Comparison of ENCODE assay signal across 12 cellular contexts in the genomic region with DNA sequence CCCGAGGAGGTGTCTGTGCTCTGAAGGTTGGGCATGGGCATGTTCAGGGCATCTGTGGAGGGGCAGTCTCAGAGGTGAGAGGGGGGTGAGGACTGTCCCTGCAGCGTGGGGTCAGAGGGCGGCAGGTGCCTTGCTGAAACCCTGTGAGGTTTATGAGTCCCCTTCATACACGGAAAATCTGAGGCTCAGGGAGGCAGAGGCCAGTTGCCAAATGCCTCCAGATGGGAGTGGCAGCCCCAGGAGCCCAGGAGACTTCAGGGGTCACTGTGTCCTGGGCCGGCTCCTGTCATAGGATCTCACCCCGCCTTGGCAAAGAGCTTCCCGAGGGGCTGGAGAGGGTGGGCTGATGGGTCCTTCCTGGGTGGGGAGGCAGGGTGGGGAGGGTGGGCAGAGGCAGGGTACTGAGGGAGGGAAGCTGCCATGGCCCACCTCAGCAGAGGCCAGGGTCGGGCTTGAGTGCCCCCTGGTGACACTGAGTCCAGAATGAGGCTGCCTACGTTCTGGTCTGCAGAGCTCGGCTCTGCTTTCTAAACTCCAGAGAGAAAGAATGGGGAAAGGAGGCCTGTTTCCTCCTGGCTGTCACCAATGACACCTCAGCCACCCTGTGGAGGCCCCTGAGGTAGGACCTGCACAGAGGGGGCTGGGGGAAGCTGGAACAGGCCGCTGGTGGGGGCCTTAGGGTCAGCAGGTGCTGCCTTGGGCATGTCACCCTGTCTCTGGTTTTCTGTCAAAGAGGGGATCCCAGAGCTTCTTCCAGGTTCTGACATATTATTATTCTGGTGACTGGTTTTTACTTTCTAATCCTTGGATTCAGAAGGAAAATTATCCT. TPM values are rescaled to one million over a fixed set of nuclear protein-coding genes. Genes with fewer than 3 reads are reported as not detected.
DNase-seq lines count a peak whose midpoint lies in the region; ATAC-seq, FAIRE-seq and TF ChIP-seq lines count a peak whose summit lies in the region.
"Had no signal": no experiment of that assay in that cellular context is flagged by ENCODE, and none has a peak within 500 bp of the region (broad histone marks: within the 10 kb centered on the region; RNA-seq: fewer than 3 reads in every experiment).

No MANE protein-coding gene starts in this region.

- no peaks in the 10 kb centered on the region for H3K27me3 ChIP-seq in HepG2 (ENCODE audit: control insufficient read depth in 1 of 2, insufficient read depth in 2 of 2, low read length in 2 of 2)
- no peaks in the 10 kb centered on the region for H3K27me3 ChIP-seq in thyroid gland

- no peak for DNase-seq in activated CD4-positive, alpha-beta T cell treated with anti-CD3 and anti-CD28 coated beads, Interleukin-2, amount 10 ng/mL, durations not matched to agents 7 days and 5 days
- no peak for DNase-seq in activated CD4-positive, alpha-beta T cell treated with anti-CD3 and anti-CD28 coated beads for 48 hours
- no peak for DNase-seq in activated naive CD4-positive, alpha-beta T cell treated with anti-CD3 and anti-CD28 coated beads, Interleukin-2, amount 50 U/mL, for 72 hours (ENCODE audit: low spot score in 2 of 2)
- DNase-seq in HepG2 (ENCODE audit: low spot score): no peak
- no peak for DNase-seq in thyroid gland
- no peak for DNase-seq in HPDE6-E6E7 (ENCODE audit: extremely low spot score)
- DNase-seq: NCI-H2029 treated with DMSO at 0.1 percent for 48 hours, T-helper 9 cell had no signal

- H3K9ac ChIP-seq in HepG2 (ENCODE audit: insufficient read depth, low read depth, low read length): no peak overlapping the region

- H3K36me3 Mint-ChIP-seq in activated CD4-positive, alpha-beta T cell treated with anti-CD3 and anti-CD28 coated beads, Interleukin-2, amount 10 ng/mL, durations not matched to agents 7 days and 5 days (ENCODE audit: low read depth): peaks cover 31% of the 10 kb centered on the region
- H3K36me3 Mint-ChIP-seq in activated naive CD4-positive, alpha-beta T cell treated with anti-CD3 and anti-CD28 coated beads, Interleukin-2, amount 50 U/mL, for 72 hours: peaks cover 0 to 22% of the 10 kb centered on the region in 2 donors

- TF ChIP-seq RAD21 in HepG2 (CRISPR knock-in tag; IDR thresholded peaks at IDR 0.05): no peak

- H3K36me3 ChIP-seq in HepG2 (replicated peaks in 1 of 2; ENCODE audit: control insufficient read depth in 1 of 2, insufficient read depth in 2 of 2, low read length in 2 of 2) (peaks cover 0 to 2% of the 10 kb centered on the region in 2 experiments; a peak in 1 of 5 replicates), thyroid gland (no peaks in the 10 kb centered on the region)

- H3K4me3 Mint-ChIP-seq in activated CD4-positive, alpha-beta T cell treated with anti-CD3 and anti-CD28 coated beads, Interleukin-2, amount 10 ng/mL, durations not matched to agents 7 days and 5 days: peak overlapping the region; percentile 94

- no peak for TF ChIP-seq POLR2A in HepG2 (IDR thresholded peaks at IDR 0.05; ENCODE audit: insufficient read depth in 1 of 2, low read depth in 2 of 2, low read length in 2 of 2)
- no peak for TF ChIP-seq POLR2A in thyroid gland (IDR thresholded peaks at IDR 0.05)

- H3K27ac ChIP-seq in HepG2 (ENCODE audit: extremely low read length, insufficient read depth, low read length) (no peak overlapping the region), thyroid gland (peak overlapping the region in 2 of 3 donors; percentile 24 to 31)

- H3K4me3 ChIP-seq in HepG2 (replicated peaks in 1 of 3; ENCODE audit: insufficient read depth in 1 of 3, low read depth in 2 of 3, low read length in 3 of 3): no peak overlapping the region
- H3K4me3 ChIP-seq in thyroid gland (replicated peaks in 1 of 3): no peak overlapping the region

- H4K20me1 ChIP-seq in HepG2 (ENCODE audit: insufficient read depth, low read length): no peaks in the 10 kb centered on the region

- in situ Hi-C loops in HepG2 (cut with HindIII; ENCODE audit: extremely low pct_ligation_motif_present, low pct_unique_long_range_greater_than_20kb): no loop called here

- no peaks in the 10 kb centered on the region for H3K9me3 Mint-ChIP-seq in activated CD4-positive, alpha-beta T cell treated with anti-CD3 and anti-CD28 coated beads, Interleukin-2, amount 10 ng/mL, durations not matched to agents 7 days and 5 days
- H3K9me3 Mint-ChIP-seq in activated naive CD4-positive, alpha-beta T cell treated with anti-CD3 and anti-CD28 coated beads, Interleukin-2, amount 50 U/mL, for 72 hours: no peaks in the 10 kb centered on the region

- BruUV-seq in HepG2 (replicated peaks; lab: Mats Ljungman, UMichigan): no TSS peak

- no peak overlapping the region for H2AFZ ChIP-seq in HepG2 (ENCODE audit: low read length)

- no peak for FAIRE-seq in HepG2 (lab: Jason Lieb, UNC)
- FAIRE-seq: colon, islet of Langerhans had no signal

- POLR2A ChIA-PET in activated CD4-positive, alpha-beta T cell treated with anti-CD3 and anti-CD28 coated beads, Interleukin-2, amount 10 ng/mL, durations not matched to agents 7 days and 5 days (lab: Charles Lee): interaction anchor here (1.2 kb wide), 1 partner anchor 151 kb away, joined by 3 read pairs; no protein-coding TSS in a partner anchor
- POLR2A ChIA-PET in HepG2 (lab: Yijun Ruan, JAX): no interaction called here

- H3K4me1 ChIP-seq in HepG2 (ENCODE audit: insufficient read depth, low read length): peaks cover 17% of the 10 kb centered on the region
- peaks cover 17 to 36% of the 10 kb centered on the region in 2 donors for H3K4me1 ChIP-seq in thyroid gland

- TF ChIP-seq CTCF in HepG2 (CRISPR knock-in tag; IDR thresholded peaks at IDR 0.05) (0 out of 2 replicates have a peak, but pooled peaks have one; percentile 6), thyroid gland (IDR thresholded peaks at IDR 0.05) (no peak)

- intact Hi-C loops in HepG2 (cut with micrococcal nuclease; ENCODE audit: unreplicated experiment) (no loop called here), thyroid gland (cut with DNase I) (no loop called here)

- H3K79me2 ChIP-seq in HepG2 (ENCODE audit: insufficient read depth, low read length): no peaks in the 10 kb centered on the region

- ATAC-seq in activated naive CD4-positive, alpha-beta T cell treated with anti-CD3 and anti-CD28 coated beads, Interleukin-2, amount 50 U/mL, for 72 hours: peak in 1 of 2 donors; percentile 2
- ATAC-seq in HepG2 (peak; percentile 13; the same call in 1 of the 3 replicates), HG02885 (IDR thresholded peaks at IDR 0.05; ENCODE audit: poor library complexity, unreplicated experiment) (no peak), GM18519 (IDR thresholded peaks at IDR 0.05; ENCODE audit: low FRiP score, unreplicated experiment) (no peak)

- H3K9me3 ChIP-seq in HepG2 (ENCODE audit: low read length): no peaks in the 10 kb centered on the region
- H3K9me3 ChIP-seq in thyroid gland: no peaks in the 10 kb centered on the region

- H3K27ac Mint-ChIP-seq in activated CD4-positive, alpha-beta T cell treated with anti-CD3 and anti-CD28 coated beads, Interleukin-2, amount 10 ng/mL, durations not matched to agents 7 days and 5 days: peak overlapping the region; percentile 94
- H3K27ac Mint-ChIP-seq in activated naive CD4-positive, alpha-beta T cell treated with anti-CD3 and anti-CD28 coated beads, Interleukin-2, amount 50 U/mL, for 72 hours: peak overlapping the region; percentile 87 to 89

- H3K4me1 Mint-ChIP-seq in activated CD4-positive, alpha-beta T cell treated with anti-CD3 and anti-CD28 coated beads, Interleukin-2, amount 10 ng/mL, durations not matched to agents 7 days and 5 days: peaks cover 65% of the 10 kb centered on the region

- H3K4me2 ChIP-seq in HepG2 (ENCODE audit: low read depth, low read length): no peak overlapping the region

- no peak for TF ChIP-seq EP300 in HepG2 (IDR thresholded peaks at IDR 0.05; ENCODE audit: low read depth in 2 of 2, low read length in 2 of 2)
- no peak for TF ChIP-seq EP300 in HepG2 (CRISPR knock-in tag; IDR thresholded peaks at IDR 0.05; ENCODE audit: borderline replicate concordance)

- no peaks in the 10 kb centered on the region for H3K27me3 Mint-ChIP-seq in activated CD4-positive, alpha-beta T cell treated with anti-CD3 and anti-CD28 coated beads, Interleukin-2, amount 10 ng/mL, durations not matched to agents 7 days and 5 days

- WGBS in HepG2 (ENCODE audit: low lambda C conversion rate): 90% methylated on average over 5 of the region's 11 CpGs
- 68 to 84% methylated on average over 6 to 7 of the region's 11 CpGs for WGBS in thyroid gland, 2 donors

- CTCF ChIA-PET in activated CD4-positive, alpha-beta T cell treated with anti-CD3 and anti-CD28 coated beads, Interleukin-2, amount 10 ng/mL, durations not matched to agents 7 days and 5 days (lab: Charles Lee): interaction anchor here (0.9 to 2.3 kb wide), 5 partner anchors 10 to 299 kb away, joined by 3 to 9 read pairs (median 3); no protein-coding TSS in a partner anchor
- CTCF ChIA-PET in HepG2 (lab: Yijun Ruan, JAX; ENCODE audit: low intra/inter-chr PET ratio, low total read pairs): no interaction called here

RNA-seq across cellular contexts. Expression of a gene that starts 1.1 kb away (rescaled TPM):
- total RNA-seq in activated CD4-positive, alpha-beta T cell treated with anti-CD3 and anti-CD28 coated beads, Interleukin-2, amount 10 ng/mL, durations not matched to agents 7 days and 5 days: 100 to 1,000 TPM; 223 to 233 TPM
- total RNA-seq in activated naive CD4-positive, alpha-beta T cell treated with anti-CD3 and anti-CD28 coated beads, Interleukin-2, amount 50 U/mL, for 72 hours: 10 to 100 TPM; 22.2 to 71.5 TPM
- total RNA-seq in HepG2 (2016; rRNA removed; fragmentation: Illumina TruSeq; extraction: Trizol) (0.40 and 0.56 TPM in 2 replicates), thyroid gland (10 to 100 TPM in 3 of 4 donors, 1 to 10 TPM in 1; 8.9 to 36.4 (median 18.0) TPM)
- not detected in 2 replicates for total RNA-seq in HepG2 (2016; cell fraction: cytosol; rRNA removed; fragmentation: Illumina TruSeq; extraction: Trizol; ENCODE audit: low read depth)
- 0.26 TPM in 1 of 2 replicates, not detected in the other for total RNA-seq in HepG2 (2016; cell fraction: insoluble cytoplasmic fraction; rRNA removed; fragmentation: Illumina TruSeq; extraction: Trizol)
- 0.48 TPM in 1 of 2 replicates, not detected in the other for total RNA-seq in HepG2 (2016; cell fraction: membrane; rRNA removed; fragmentation: Illumina TruSeq; extraction: Trizol)
- total RNA-seq in HepG2 (2016; cell fraction: nucleus; rRNA removed; fragmentation: Illumina TruSeq; extraction: Trizol): 0.41 and 0.59 TPM in 2 replicates
- 1.4 and 1.6 TPM in 2 replicates for polyA plus RNA-seq in HepG2 (2011; rRNA removed)
- polyA plus RNA-seq in HepG2 (2011; cell fraction: cytosol; rRNA removed): 0.46 and 0.60 TPM in 2 replicates
- 3.3 and 4.3 TPM in 2 replicates for polyA plus RNA-seq in HepG2 (2011; cell fraction: nucleus; rRNA removed)
- 2.2 and 2.8 TPM in 2 replicates for polyA plus RNA-seq in HepG2 (2012)
- polyA plus RNA-seq in HepG2 (2016; cell fraction: cytosol; fragmentation: Illumina TruSeq; extraction: Trizol; ENCODE audit: low read depth): 0.15 and 0.23 TPM in 2 replicates
- 0.28 and 0.61 TPM in 2 replicates for polyA plus RNA-seq in HepG2 (2016; cell fraction: insoluble cytoplasmic fraction; fragmentation: Illumina TruSeq; extraction: Trizol; ENCODE audit: low read depth)
- polyA plus RNA-seq in HepG2 (2016; cell fraction: membrane; fragmentation: Illumina TruSeq; extraction: Trizol; ENCODE audit: low read depth): 0.21 and 0.37 TPM in 2 replicates
- polyA plus RNA-seq in HepG2 (2016; cell fraction: nucleus; fragmentation: Illumina TruSeq; extraction: Trizol; ENCODE audit: insufficient read depth, low read depth): 1.3 and 2.3 TPM in 2 replicates
- 1.6 and 2.5 TPM in 2 replicates for polyA minus RNA-seq in HepG2 (2011; rRNA and poly(A)+ RNA removed; ENCODE audit: low replicate concordance)
- 0.62 TPM in 1 of 2 replicates, not detected in the other for polyA minus RNA-seq in HepG2 (2011; cell fraction: cytosol; rRNA and poly(A)+ RNA removed)
- polyA minus RNA-seq in HepG2 (2011; cell fraction: nucleus; rRNA and poly(A)+ RNA removed): 3.3 and 3.4 TPM in 2 replicates

Comparison
In these comparisons a context has a peak if more than half of its experiments do, and no peak if none do; other contexts are left out.
1. RNA of a gene that starts 1.1 kb away (total RNA-seq): 223 to 233 TPM in activated CD4-positive, alpha-beta T cell treated with anti-CD3 and anti-CD28 coated beads, Interleukin-2, amount 10 ng/mL, durations not matched to agents 7 days and 5 days, 22.2 to 71.5 TPM in activated naive CD4-positive, alpha-beta T cell treated with anti-CD3 and anti-CD28 coated beads, Interleukin-2, amount 50 U/mL, for 72 hours and 8.9 to 36.4 TPM in thyroid gland; 0.26 to 0.59 TPM in HepG2; every median in the first group is over 4 times any median in the second.